ENCODE assay signal across 1 cellular context in the genomic region with DNA sequence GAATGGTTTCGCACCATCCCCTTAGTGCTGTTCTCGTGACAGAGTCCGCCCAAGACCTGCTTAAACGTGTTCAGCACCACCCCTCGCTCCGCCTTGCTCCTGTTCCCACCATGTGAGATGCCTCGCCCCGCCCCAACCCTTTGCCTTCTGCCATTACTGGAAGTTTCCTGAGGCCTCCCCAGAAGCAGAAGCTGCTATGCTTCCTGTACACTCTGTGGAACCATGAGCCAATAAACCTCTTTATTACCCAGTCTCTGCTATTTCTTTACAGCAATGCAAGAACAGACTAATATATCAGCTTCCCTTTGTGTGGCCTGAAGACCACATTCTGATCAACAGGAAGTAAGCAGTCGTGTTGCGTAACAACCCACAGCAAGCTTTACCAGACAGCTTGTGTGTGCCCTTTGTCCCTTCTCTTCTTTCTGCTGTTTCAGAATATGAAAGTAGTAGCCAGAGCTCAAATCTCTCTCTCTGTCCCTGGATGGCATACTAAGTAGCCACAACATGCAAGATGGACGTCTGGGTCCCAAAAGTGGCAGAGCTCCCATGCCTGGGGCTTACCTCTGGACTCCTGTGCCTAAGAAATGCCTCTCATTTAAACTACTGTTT.
TF ChIP-seq lines count a peak whose summit lies in the region.

No MANE protein-coding gene starts in this region.

TF ChIP-seq in K562, 482 proteins besides CTCF, POLR2A, EP300 and RAD21 (continued from another document):
- TF ChIP-seq, protein P1, sequence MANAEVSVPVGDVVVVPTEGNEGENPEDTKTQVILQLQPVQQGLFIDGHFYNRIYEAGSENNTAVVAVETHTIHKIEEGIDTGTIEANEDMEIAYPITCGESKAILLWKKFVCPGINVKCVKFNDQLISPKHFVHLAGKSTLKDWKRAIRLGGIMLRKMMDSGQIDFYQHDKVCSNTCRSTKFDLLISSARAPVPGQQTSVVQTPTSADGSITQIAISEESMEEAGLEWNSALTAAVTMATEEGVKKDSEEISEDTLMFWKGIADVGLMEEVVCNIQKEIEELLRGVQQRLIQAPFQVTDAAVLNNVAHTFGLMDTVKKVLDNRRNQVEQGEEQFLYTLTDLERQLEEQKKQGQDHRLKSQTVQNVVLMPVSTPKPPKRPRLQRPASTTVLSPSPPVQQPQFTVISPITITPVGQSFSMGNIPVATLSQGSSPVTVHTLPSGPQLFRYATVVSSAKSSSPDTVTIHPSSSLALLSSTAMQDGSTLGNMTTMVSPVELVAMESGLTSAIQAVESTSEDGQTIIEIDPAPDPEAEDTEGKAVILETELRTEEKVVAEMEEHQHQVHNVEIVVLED (CRISPR knock-in tag; IDR thresholded peaks at IDR 0.05) = no peak
- peak; percentile 40; the same call in 1 of the 2 replicates for TF ChIP-seq ZNF175 (CRISPR knock-in tag; IDR thresholded peaks at IDR 0.05; ENCODE audit: low read depth)
- no peak for TF ChIP-seq KLF6 (CRISPR knock-in tag; IDR thresholded peaks at IDR 0.05; ENCODE audit: borderline replicate concordance)
- TF ChIP-seq DPF2 (IDR thresholded peaks at IDR 0.05) = 0 out of 2 replicates have a peak, but pooled peaks have one; percentile 15
- TF ChIP-seq, protein P2, sequence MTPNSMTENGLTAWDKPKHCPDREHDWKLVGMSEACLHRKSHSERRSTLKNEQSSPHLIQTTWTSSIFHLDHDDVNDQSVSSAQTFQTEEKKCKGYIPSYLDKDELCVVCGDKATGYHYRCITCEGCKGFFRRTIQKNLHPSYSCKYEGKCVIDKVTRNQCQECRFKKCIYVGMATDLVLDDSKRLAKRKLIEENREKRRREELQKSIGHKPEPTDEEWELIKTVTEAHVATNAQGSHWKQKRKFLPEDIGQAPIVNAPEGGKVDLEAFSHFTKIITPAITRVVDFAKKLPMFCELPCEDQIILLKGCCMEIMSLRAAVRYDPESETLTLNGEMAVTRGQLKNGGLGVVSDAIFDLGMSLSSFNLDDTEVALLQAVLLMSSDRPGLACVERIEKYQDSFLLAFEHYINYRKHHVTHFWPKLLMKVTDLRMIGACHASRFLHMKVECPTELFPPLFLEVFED (CRISPR knock-in tag; conservative IDR thresholded peaks at IDR 0.05) = no peak
- TF ChIP-seq SAFB (IDR thresholded peaks at IDR 0.05; ENCODE audit: borderline replicate concordance, low read depth, low read length) = no peak
- TF ChIP-seq, protein P3, sequence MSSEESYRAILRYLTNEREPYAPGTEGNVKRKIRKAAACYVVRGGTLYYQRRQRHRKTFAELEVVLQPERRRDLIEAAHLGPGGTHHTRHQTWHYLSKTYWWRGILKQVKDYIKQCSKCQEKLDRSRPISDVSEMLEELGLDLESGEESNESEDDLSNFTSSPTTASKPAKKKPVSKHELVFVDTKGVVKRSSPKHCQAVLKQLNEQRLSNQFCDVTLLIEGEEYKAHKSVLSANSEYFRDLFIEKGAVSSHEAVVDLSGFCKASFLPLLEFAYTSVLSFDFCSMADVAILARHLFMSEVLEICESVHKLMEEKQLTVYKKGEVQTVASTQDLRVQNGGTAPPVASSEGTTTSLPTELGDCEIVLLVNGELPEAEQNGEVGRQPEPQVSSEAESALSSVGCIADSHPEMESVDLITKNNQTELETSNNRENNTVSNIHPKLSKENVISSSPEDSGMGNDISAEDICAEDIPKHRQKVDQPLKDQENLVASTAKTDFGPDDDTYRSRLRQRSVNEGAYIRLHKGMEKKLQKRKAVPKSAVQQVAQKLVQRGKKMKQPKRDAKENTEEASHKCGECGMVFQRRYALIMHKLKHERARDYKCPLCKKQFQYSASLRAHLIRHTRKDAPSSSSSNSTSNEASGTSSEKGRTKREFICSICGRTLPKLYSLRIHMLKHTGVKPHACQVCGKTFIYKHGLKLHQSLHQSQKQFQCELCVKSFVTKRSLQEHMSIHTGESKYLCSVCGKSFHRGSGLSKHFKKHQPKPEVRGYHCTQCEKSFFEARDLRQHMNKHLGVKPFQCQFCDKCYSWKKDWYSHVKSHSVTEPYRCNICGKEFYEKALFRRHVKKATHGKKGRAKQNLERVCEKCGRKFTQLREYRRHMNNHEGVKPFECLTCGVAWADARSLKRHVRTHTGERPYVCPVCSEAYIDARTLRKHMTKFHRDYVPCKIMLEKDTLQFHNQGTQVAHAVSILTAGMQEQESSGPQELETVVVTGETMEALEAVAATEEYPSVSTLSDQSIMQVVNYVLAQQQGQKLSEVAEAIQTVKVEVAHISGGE (CRISPR knock-in tag; IDR thresholded peaks at IDR 0.05) = no peak
- TF ChIP-seq BACH1 (tag; IDR thresholded peaks at IDR 0.05) = peak; percentile 60; the same call in 1 of the 2 replicates
- TF ChIP-seq ZNF140 (CRISPR knock-in tag; IDR thresholded peaks at IDR 0.05) = no peak
- peak in 1 of 2 experiments; percentile 17; a peak in 1 of 4 replicates for TF ChIP-seq FOXK2 (conservative IDR thresholded peaks at IDR 0.05 in 1 of 2, IDR thresholded peaks at IDR 0.05 in 1 of 2; ENCODE audit: low read depth in 2 of 2)
- TF ChIP-seq SMAD2 (IDR thresholded peaks at IDR 0.05; ENCODE audit: low read depth, low read length) = no peak
- no peak for TF ChIP-seq ZNF24 (IDR thresholded peaks at IDR 0.05)
- TF ChIP-seq CHCHD3 (CRISPR knock-in tag; IDR thresholded peaks at IDR 0.05) = no peak
- peak; percentile 97 for TF ChIP-seq CEBPG (CRISPR knock-in tag; IDR thresholded peaks at IDR 0.05)
- TF ChIP-seq CEBPG (tag; conservative IDR thresholded peaks at IDR 0.05 in 1 of 2, IDR thresholded peaks at IDR 0.05 in 1 of 2) = peak; percentile 98 to 99
- TF ChIP-seq, protein P4, sequence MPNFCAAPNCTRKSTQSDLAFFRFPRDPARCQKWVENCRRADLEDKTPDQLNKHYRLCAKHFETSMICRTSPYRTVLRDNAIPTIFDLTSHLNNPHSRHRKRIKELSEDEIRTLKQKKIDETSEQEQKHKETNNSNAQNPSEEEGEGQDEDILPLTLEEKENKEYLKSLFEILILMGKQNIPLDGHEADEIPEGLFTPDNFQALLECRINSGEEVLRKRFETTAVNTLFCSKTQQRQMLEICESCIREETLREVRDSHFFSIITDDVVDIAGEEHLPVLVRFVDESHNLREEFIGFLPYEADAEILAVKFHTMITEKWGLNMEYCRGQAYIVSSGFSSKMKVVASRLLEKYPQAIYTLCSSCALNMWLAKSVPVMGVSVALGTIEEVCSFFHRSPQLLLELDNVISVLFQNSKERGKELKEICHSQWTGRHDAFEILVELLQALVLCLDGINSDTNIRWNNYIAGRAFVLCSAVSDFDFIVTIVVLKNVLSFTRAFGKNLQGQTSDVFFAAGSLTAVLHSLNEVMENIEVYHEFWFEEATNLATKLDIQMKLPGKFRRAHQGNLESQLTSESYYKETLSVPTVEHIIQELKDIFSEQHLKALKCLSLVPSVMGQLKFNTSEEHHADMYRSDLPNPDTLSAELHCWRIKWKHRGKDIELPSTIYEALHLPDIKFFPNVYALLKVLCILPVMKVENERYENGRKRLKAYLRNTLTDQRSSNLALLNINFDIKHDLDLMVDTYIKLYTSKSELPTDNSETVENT (CRISPR knock-in tag; IDR thresholded peaks at IDR 0.05) = no peak
- TF ChIP-seq TAF7 (tag; IDR thresholded peaks at IDR 0.05) = 0 out of 2 replicates have a peak, but pooled peaks have one; percentile 32
- no peak for TF ChIP-seq ZNF133 (CRISPR knock-in tag; IDR thresholded peaks at IDR 0.05)
- TF ChIP-seq OTX1 (CRISPR knock-in tag; IDR thresholded peaks at IDR 0.05) = 0 out of 2 replicates have a peak, but pooled peaks have one; percentile 12
- TF ChIP-seq, protein P5, sequence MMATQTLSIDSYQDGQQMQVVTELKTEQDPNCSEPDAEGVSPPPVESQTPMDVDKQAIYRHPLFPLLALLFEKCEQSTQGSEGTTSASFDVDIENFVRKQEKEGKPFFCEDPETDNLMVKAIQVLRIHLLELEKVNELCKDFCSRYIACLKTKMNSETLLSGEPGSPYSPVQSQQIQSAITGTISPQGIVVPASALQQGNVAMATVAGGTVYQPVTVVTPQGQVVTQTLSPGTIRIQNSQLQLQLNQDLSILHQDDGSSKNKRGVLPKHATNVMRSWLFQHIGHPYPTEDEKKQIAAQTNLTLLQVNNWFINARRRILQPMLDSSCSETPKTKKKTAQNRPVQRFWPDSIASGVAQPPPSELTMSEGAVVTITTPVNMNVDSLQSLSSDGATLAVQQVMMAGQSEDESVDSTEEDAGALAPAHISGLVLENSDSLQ (IDR thresholded peaks at IDR 0.05) = no peak
- TF ChIP-seq HCFC1 (IDR thresholded peaks at IDR 0.05; ENCODE audit: low read depth, low read length) = no peak
- TF ChIP-seq CHD4 (IDR thresholded peaks at IDR 0.05; ENCODE audit: insufficient read depth, insufficient replicate concordance, low read depth, low read length, poor library complexity, severe bottlenecking) = no peak
- peak; percentile 31; the same call in 1 of the 2 replicates for TF ChIP-seq ELF1 (tag; IDR thresholded peaks at IDR 0.05)
- no peak for TF ChIP-seq ZNF165 (CRISPR knock-in tag; IDR thresholded peaks at IDR 0.05; ENCODE audit: borderline replicate concordance)
- TF ChIP-seq, protein P6, sequence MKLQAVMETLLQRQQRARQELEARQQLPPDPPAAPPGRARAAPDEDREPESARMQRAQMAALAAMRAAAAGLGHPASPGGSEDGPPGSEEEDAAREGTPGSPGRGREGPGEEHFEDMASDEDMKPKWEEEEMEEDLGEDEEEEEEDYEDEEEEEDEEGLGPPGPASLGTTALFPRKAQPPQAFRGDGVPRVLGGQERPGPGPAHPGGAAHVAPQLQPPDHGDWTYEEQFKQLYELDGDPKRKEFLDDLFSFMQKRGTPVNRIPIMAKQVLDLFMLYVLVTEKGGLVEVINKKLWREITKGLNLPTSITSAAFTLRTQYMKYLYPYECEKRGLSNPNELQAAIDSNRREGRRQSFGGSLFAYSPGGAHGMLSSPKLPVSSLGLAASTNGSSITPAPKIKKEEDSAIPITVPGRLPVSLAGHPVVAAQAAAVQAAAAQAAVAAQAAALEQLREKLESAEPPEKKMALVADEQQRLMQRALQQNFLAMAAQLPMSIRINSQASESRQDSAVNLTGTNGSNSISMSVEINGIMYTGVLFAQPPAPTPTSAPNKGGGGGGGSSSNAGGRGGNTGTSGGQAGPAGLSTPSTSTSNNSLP (IDR thresholded peaks at IDR 0.05; ENCODE audit: borderline replicate concordance, low read depth, low read length) = no peak
- TF ChIP-seq, protein P7, sequence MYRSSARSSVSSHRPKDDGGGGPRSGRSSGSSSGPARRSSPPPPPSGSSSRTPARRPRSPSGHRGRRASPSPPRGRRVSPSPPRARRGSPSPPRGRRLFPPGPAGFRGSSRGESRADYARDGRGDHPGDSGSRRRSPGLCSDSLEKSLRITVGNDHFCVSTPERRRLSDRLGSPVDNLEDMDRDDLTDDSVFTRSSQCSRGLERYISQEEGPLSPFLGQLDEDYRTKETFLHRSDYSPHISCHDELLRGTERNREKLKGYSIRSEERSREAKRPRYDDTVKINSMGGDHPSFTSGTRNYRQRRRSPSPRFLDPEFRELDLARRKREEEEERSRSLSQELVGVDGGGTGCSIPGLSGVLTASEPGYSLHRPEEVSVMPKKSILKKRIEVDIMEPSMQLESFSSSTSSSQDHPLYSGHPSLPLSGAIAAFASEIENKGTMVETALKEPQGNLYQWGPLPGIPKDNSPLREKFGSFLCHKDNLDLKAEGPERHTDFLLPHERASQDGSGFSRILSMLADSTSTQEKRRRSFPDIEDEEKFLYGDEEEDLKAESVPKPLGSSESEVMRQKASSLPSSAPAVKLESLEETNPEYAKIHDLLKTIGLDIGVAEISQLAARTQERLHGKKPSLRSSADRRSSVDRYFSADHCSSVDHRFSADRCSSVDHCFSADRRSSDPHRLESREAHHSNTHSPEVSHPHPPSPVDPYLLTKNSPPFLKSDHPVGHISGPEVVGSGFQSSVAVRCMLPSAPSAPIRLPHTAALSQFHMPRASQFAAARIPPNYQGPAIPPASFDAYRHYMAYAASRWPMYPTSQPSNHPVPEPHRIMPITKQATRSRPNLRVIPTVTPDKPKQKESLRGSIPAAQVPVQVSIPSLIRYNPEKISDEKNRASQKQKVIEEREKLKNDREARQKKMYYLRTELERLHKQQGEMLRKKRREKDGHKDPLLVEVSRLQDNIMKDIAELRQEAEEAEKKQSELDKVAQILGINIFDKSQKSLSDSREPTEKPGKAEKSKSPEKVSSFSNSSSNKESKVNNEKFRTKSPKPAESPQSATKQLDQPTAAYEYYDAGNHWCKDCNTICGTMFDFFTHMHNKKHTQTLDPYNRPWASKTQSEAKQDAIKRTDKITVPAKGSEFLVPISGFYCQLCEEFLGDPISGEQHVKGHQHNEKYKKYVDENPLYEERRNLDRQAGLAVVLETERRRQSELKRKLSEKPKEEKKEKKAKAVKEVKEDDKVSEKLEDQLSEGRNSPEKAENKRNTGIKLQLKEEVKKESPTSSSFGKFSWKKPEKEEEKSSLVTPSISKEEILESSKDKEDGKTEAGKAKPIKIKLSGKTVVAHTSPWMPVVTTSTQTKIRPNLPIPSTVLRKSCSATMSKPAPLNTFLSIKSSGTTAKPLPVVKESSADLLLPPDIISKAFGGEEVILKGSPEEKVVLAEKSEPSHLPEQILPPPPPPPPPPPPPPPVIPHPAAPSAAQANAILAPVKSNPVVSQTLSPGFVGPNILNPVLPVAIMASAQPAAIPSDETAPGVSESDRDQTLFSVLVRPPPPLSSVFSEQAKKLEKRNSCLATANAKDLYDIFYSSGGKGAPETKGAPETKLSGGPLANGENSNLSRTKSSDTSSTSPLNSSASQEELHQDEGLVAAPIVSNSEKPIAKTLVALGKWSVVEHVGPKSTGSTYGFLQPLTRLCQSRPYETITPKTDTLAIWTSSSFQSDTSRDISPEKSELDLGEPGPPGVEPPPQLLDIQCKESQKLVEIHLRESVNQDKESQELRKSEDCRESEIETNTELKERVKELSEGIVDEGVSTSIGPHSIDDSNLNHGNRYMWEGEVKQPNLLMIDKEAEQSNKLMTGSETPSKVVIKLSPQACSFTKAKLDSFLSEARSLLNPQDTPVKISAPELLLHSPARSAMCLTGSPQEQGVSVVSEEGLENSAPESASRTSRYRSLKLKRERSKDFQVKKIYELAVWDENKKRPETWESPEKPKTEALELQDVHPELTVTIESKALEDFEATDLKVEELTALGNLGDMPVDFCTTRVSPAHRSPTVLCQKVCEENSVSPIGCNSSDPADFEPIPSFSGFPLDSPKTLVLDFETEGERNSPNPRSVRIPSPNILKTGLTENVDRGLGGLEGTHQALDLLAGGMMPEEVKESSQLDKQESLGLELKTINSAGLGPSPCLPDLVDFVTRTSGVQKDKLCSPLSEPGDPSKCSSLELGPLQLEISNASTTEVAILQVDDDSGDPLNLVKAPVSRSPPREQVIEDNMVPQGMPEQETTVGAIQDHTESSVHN (IDR thresholded peaks at IDR 0.05; ENCODE audit: borderline replicate concordance in 1 of 2, low read depth in 1 of 2) = no peak
- no peak for TF ChIP-seq ERF (CRISPR knock-in tag; IDR thresholded peaks at IDR 0.05)
